ENCODE assay signal across 17 cellular contexts in genomic region chr20:10603378-10603777, GRCh38.
DNase-seq lines count a peak whose midpoint lies in the region; ATAC-seq and TF ChIP-seq lines count a peak whose summit lies in the region.
"Had no signal": no experiment of that assay in that cellular context is flagged by ENCODE, and none has a peak within 500 bp of the region (broad histone marks: within the 10 kb centered on the region; RNA-seq: fewer than 3 reads in every experiment).

No MANE protein-coding gene starts in this region.

- POLR2A ChIA-PET in SK-N-SH (lab: Yijun Ruan, JAX), result no interaction called here
- POLR2A ChIA-PET in CD8-positive, alpha-beta T cell (lab: Charles Lee), result no interaction called here

- H3K27ac ChIP-seq in SK-N-SH (ENCODE audit: low read depth in 2 of 2, low read length in 1 of 2), result peak overlapping the region in 1 of 2 experiments; percentile 98; a peak in 2 of 4 replicates
- H3K27ac ChIP-seq in layer of hippocampus (ENCODE audit: low read depth, low read length), result peak overlapping the region; percentile 32
- H3K27ac ChIP-seq in CD8-positive, alpha-beta T cell (ENCODE audit: low read depth, low read length), result no peak overlapping the region
- H3K27ac ChIP-seq: 22Rv1 had no signal

- TF ChIP-seq CTCF in SK-N-SH (IDR thresholded peaks at IDR 0.05), result no peak
- no peak for TF ChIP-seq CTCF in CD8-positive, alpha-beta T cell (IDR thresholded peaks at IDR 0.05)

- H3K79me2 ChIP-seq in SK-N-SH (ENCODE audit: insufficient read depth), result no peaks in the 10 kb centered on the region

- TF ChIP-seq EP300 in SK-N-SH (IDR thresholded peaks at IDR 0.05; ENCODE audit: borderline replicate concordance in 1 of 2, low read depth in 1 of 2, low read length in 1 of 2), result no peak

- H2AFZ ChIP-seq in SK-N-SH (ENCODE audit: low read depth), result no peak overlapping the region

- intact Hi-C loops in CD8-positive, alpha-beta T cell (cut with DNase I, micrococcal nuclease), result no loop called here

- H4K20me1 ChIP-seq in SK-N-SH (ENCODE audit: insufficient read depth), result no peaks in the 10 kb centered on the region

- peaks cover 7 to 29% of the 10 kb centered on the region in 2 experiments for H3K4me1 ChIP-seq in SK-N-SH (ENCODE audit: control insufficient read depth in 1 of 2, insufficient read depth in 2 of 2, low read depth in 1 of 2, low read length in 1 of 2)
- no peaks in the 10 kb centered on the region for H3K4me1 ChIP-seq in CD8-positive, alpha-beta T cell (ENCODE audit: insufficient read depth, low read length)

- peaks cover 41% of the 10 kb centered on the region for H3F3A ChIP-seq in SK-N-SH (replicated peaks; ENCODE audit: insufficient read depth)

- H3K9me3 Mint-ChIP-seq in CD8-positive, alpha-beta T cell, result no peaks in the 10 kb centered on the region
- H3K9me3 Mint-ChIP-seq: activated naive CD8-positive, alpha-beta T cell treated with anti-CD3 and anti-CD28 coated beads, Interleukin-2, amount 10 ng/mL, durations not matched to agents 7 days and 5 days had no signal

- H3K36me3 Mint-ChIP-seq in CD8-positive, alpha-beta T cell, result peaks cover 57% of the 10 kb centered on the region

- no peaks in the 10 kb centered on the region for H3K9me2 ChIP-seq in SK-N-SH

- no peak for DNase-seq in SK-N-SH
- peak; percentile 32 to 42 for DNase-seq in activated T-cell treated with anti-CD3 and anti-CD28 coated beads, Interleukin-2, amount 50 U/mL, for 48 hours
- DNase-seq in stimulated activated CD8-positive, alpha-beta memory T cell treated with anti-CD3 and anti-CD28 coated beads, Interleukin-4, amount 100 ng/mL, for 48 hours, result peak; percentile 43
- DNase-seq in CD8-positive, alpha-beta T cell, result no peak
- DNase-seq in NCI-H1930 (lab: John Stamatoyannopoulos, UW), result no peak
- DNase-seq: activated CD4-positive, CD25-positive, alpha-beta regulatory T cell; activated naive CD8-positive, alpha-beta T cell treated with anti-CD3 and anti-CD28 coated beads, Interleukin-2, amount 10 ng/mL, durations not matched to agents 7 days and 5 days; Caco-2; H7; NCI-H1092 treated with DMSO at 0.1 percent for 48 hours; NCI-H510A; SHP77; stimulated activated naive CD4-positive, alpha-beta T cell treated with Interleukin-2 at 50 U/mL for 16 hours had no signal

- H3K4me2 ChIP-seq in SK-N-SH, result no peak overlapping the region

- no peak for TF ChIP-seq RAD21 in SK-N-SH (IDR thresholded peaks at IDR 0.05; ENCODE audit: low read length)

- H3K36me3 ChIP-seq in SK-N-SH (replicated peaks in 1 of 2; ENCODE audit: control insufficient read depth in 1 of 2, insufficient read depth in 2 of 2, low read length in 1 of 2), result peaks cover 5 to 12% of the 10 kb centered on the region in 2 experiments
- no peaks in the 10 kb centered on the region for H3K36me3 ChIP-seq in CD8-positive, alpha-beta T cell (ENCODE audit: insufficient read depth, low read length)

- peak overlapping the region; percentile 48; the same call in 1 of the 2 replicates for H3K9ac ChIP-seq in SK-N-SH

- H3K27me3 ChIP-seq in SK-N-SH (ENCODE audit: insufficient read depth) (no peaks in the 10 kb centered on the region), layer of hippocampus (ENCODE audit: control insufficient read depth, insufficient read depth, low read length) (no peaks in the 10 kb centered on the region)
- no peaks in the 10 kb centered on the region for H3K27me3 ChIP-seq in CD8-positive, alpha-beta T cell (ENCODE audit: insufficient read depth, low read length)

- no peak overlapping the region for H3K4me3 Mint-ChIP-seq in CD8-positive, alpha-beta T cell
- H3K4me3 Mint-ChIP-seq: activated naive CD8-positive, alpha-beta T cell treated with anti-CD3 and anti-CD28 coated beads, Interleukin-2, amount 10 ng/mL, durations not matched to agents 7 days and 5 days had no signal

- H3K27me3 Mint-ChIP-seq in CD8-positive, alpha-beta T cell (ENCODE audit: low read depth), result no peaks in the 10 kb centered on the region
- H3K27me3 Mint-ChIP-seq: activated naive CD8-positive, alpha-beta T cell treated with anti-CD3 and anti-CD28 coated beads, Interleukin-2, amount 10 ng/mL, durations not matched to agents 7 days and 5 days had no signal

- no peak overlapping the region for H3K4me3 ChIP-seq in SK-N-SH (ENCODE audit: low read depth in 2 of 2, low read length in 1 of 2)
- H3K4me3 ChIP-seq in CD8-positive, alpha-beta T cell (ENCODE audit: low read depth, low read length), result no peak overlapping the region

- no peaks in the 10 kb centered on the region for H3K4me1 Mint-ChIP-seq in CD8-positive, alpha-beta T cell (ENCODE audit: low read depth)

- H3K9me3 ChIP-seq in SK-N-SH, result no peaks in the 10 kb centered on the region
- H3K9me3 ChIP-seq in CD8-positive, alpha-beta T cell (ENCODE audit: low read length), result no peaks in the 10 kb centered on the region
- H3K9me3 ChIP-seq: Caco-2 had no signal

- ATAC-seq in SK-N-SH treated with all-trans-retinoic acid at 6 μM for 48 hours, result no peak
- ATAC-seq in CD8-positive, alpha-beta T cell, result no peak
- ATAC-seq in GM21723 (IDR thresholded peaks at IDR 0.05; ENCODE audit: unreplicated experiment), result no peak

- 82% methylated on average over 4 of the region's 4 CpGs for WGBS in SK-N-SH (ENCODE audit: low lambda C conversion rate)

- CTCF ChIA-PET in SK-N-SH (lab: Yijun Ruan, JAX), result interaction anchor here (1.1 to 2.4 kb wide), 2 partner anchors 9 to 50 kb away, joined by 3 to 10 read pairs; no protein-coding TSS in a partner anchor
- CTCF ChIA-PET in CD8-positive, alpha-beta T cell (lab: Charles Lee), result interaction anchor here (0.8 to 1.7 kb wide), 3 partner anchors 17 to 69 kb away, joined by 3 read pairs; no protein-coding TSS in a partner anchor

- no peak overlapping the region for H3K27ac Mint-ChIP-seq in CD8-positive, alpha-beta T cell
- H3K27ac Mint-ChIP-seq: activated naive CD8-positive, alpha-beta T cell treated with anti-CD3 and anti-CD28 coated beads, Interleukin-2, amount 10 ng/mL, durations not matched to agents 7 days and 5 days had no signal

TF ChIP-seq in SK-N-SH, 30 proteins besides CTCF, POLR2A, EP300 and RAD21 (continues in another document):
- no peak for TF ChIP-seq MXI1 (IDR thresholded peaks at IDR 0.05; ENCODE audit: low read depth, low read length)
- no peak for TF ChIP-seq ELF1 (IDR thresholded peaks at IDR 0.05)
- no peak for TF ChIP-seq RCOR1 (IDR thresholded peaks at IDR 0.05; ENCODE audit: low read length)
- TF ChIP-seq, protein P1, sequence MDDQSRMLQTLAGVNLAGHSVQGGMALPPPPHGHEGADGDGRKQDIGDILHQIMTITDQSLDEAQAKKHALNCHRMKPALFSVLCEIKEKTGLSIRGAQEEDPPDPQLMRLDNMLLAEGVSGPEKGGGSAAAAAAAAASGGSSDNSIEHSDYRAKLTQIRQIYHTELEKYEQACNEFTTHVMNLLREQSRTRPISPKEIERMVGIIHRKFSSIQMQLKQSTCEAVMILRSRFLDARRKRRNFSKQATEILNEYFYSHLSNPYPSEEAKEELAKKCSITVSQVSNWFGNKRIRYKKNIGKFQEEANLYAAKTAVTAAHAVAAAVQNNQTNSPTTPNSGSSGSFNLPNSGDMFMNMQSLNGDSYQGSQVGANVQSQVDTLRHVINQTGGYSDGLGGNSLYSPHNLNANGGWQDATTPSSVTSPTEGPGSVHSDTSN (IDR thresholded peaks at IDR 0.05), result no peak; the same call in 1 of the 2 replicates
- TF ChIP-seq, protein P2, sequence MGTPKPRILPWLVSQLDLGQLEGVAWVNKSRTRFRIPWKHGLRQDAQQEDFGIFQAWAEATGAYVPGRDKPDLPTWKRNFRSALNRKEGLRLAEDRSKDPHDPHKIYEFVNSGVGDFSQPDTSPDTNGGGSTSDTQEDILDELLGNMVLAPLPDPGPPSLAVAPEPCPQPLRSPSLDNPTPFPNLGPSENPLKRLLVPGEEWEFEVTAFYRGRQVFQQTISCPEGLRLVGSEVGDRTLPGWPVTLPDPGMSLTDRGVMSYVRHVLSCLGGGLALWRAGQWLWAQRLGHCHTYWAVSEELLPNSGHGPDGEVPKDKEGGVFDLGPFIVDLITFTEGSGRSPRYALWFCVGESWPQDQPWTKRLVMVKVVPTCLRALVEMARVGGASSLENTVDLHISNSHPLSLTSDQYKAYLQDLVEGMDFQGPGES (IDR thresholded peaks at IDR 0.05; ENCODE audit: low read depth, low read length), result no peak
- no peak for TF ChIP-seq FOXM1 (IDR thresholded peaks at IDR 0.05; ENCODE audit: low read depth)
- no peak for TF ChIP-seq NRF1 (IDR thresholded peaks at IDR 0.05; ENCODE audit: low read depth, low read length)
- TF ChIP-seq TAF1 (IDR thresholded peaks at IDR 0.05; ENCODE audit: borderline replicate concordance, low read depth, low read length), result no peak
- no peak for TF ChIP-seq RFX5 (IDR thresholded peaks at IDR 0.05; ENCODE audit: low read length)

TF ChIP-seq in SK-N-SH treated with all-trans-retinoic acid at 6 μM for 48 hours, 23 proteins besides CTCF, POLR2A, EP300 and RAD21 (continues in another document):
- no peak for TF ChIP-seq GLIS3 (CRISPR knock-in tag; IDR thresholded peaks at IDR 0.05)
- TF ChIP-seq, protein P3, sequence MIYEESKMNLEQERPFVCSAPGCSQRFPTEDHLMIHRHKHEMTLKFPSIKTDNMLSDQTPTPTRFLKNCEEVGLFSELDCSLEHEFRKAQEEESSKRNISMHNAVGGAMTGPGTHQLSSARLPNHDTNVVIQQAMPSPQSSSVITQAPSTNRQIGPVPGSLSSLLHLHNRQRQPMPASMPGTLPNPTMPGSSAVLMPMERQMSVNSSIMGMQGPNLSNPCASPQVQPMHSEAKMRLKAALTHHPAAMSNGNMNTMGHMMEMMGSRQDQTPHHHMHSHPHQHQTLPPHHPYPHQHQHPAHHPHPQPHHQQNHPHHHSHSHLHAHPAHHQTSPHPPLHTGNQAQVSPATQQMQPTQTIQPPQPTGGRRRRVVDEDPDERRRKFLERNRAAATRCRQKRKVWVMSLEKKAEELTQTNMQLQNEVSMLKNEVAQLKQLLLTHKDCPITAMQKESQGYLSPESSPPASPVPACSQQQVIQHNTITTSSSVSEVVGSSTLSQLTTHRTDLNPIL (CRISPR knock-in tag; IDR thresholded peaks at IDR 0.05; ENCODE audit: low read depth), result no peak
- no peak for TF ChIP-seq ZNF8 (CRISPR knock-in tag; IDR thresholded peaks at IDR 0.05)
- TF ChIP-seq RARB (CRISPR knock-in tag; IDR thresholded peaks at IDR 0.05), result no peak
- TF ChIP-seq TCF4 (CRISPR knock-in tag; IDR thresholded peaks at IDR 0.05; ENCODE audit: borderline replicate concordance), result no peak
- no peak for TF ChIP-seq ZFP30 (CRISPR knock-in tag; IDR thresholded peaks at IDR 0.05)
- TF ChIP-seq PPARA (CRISPR knock-in tag; IDR thresholded peaks at IDR 0.05; ENCODE audit: borderline replicate concordance), result no peak
- TF ChIP-seq TOX (CRISPR knock-in tag; IDR thresholded peaks at IDR 0.05; ENCODE audit: borderline replicate concordance), result no peak
- no peak for TF ChIP-seq SNAI2 (CRISPR knock-in tag; IDR thresholded peaks at IDR 0.05)

Comparison
In these comparisons a context has a peak if more than half of its experiments do, and no peak if none do; other contexts are left out.
1. DNase-seq: peak in activated T-cell treated with anti-CD3 and anti-CD28 coated beads, Interleukin-2, amount 50 U/mL, for 48 hours (2 of 2) and stimulated activated CD8-positive, alpha-beta memory T cell treated with anti-CD3 and anti-CD28 coated beads, Interleukin-4, amount 100 ng/mL, for 48 hours (single experiment); none in SK-N-SH (single experiment), CD8-positive, alpha-beta T cell (0 of 7) and NCI-H1930 (0 of 2).